Comparison of ENCODE assay signal across 15 cellular contexts in genomic region chr6:33591633-33592032, GRCh38. TPM values are rescaled to one million over a fixed set of nuclear protein-coding genes. Genes with fewer than 3 reads are reported as not detected.
DNase-seq lines count a peak whose midpoint lies in the region; ATAC-seq and TF ChIP-seq lines count a peak whose summit lies in the region.
"Had no signal": no experiment of that assay in that cellular context is flagged by ENCODE, and none has a peak within 500 bp of the region (broad histone marks: within the 10 kb centered on the region; RNA-seq: fewer than 3 reads in every experiment).

No MANE protein-coding gene starts in this region.

- H3K9me3 Mint-ChIP-seq in effector memory CD8-positive, alpha-beta T cell = no peaks in the 10 kb centered on the region
- H3K9me3 Mint-ChIP-seq in progenitor cell of endocrine pancreas (ENCODE audit: low read depth) = no peaks in the 10 kb centered on the region
- no peaks in the 10 kb centered on the region for H3K9me3 Mint-ChIP-seq in chondrocyte (ENCODE audit: low read depth)
- H3K9me3 Mint-ChIP-seq in osteocyte (ENCODE audit: unreplicated experiment) = no peaks in the 10 kb centered on the region
- H3K9me3 Mint-ChIP-seq: activated CD8-positive, alpha-beta T cell treated with anti-CD3 and anti-CD28 coated beads for 36 hours; immature natural killer cell had no signal

- H3K4me2 ChIP-seq in BLaER1 (peak overlapping the region; percentile 89), Karpas-422 (ENCODE audit: low read depth, low read length, poor library complexity, severe bottlenecking) (no peak overlapping the region)
- H3K4me2 ChIP-seq: smooth muscle cell had no signal

- H3K4me3 ChIP-seq in BLaER1 = no peak overlapping the region
- no peak overlapping the region for H3K4me3 ChIP-seq in Karpas-422 (ENCODE audit: low read length)
- H3K4me3 ChIP-seq: ovary, smooth muscle cell had no signal

- no peaks in the 10 kb centered on the region for H3K9me3 ChIP-seq in BLaER1
- H3K9me3 ChIP-seq in Karpas-422 (ENCODE audit: low read length) = no peaks in the 10 kb centered on the region
- H3K9me3 ChIP-seq: ovary had no signal

- H4K20me1 ChIP-seq in BLaER1 = no peaks in the 10 kb centered on the region
- H4K20me1 ChIP-seq in Karpas-422 (ENCODE audit: insufficient read depth, low read depth, low read length) = no peaks in the 10 kb centered on the region

- no peak overlapping the region for H2AFZ ChIP-seq in Karpas-422 (ENCODE audit: low read length)

- peaks cover 3% of the 10 kb centered on the region for H3K36me3 Mint-ChIP-seq in effector memory CD8-positive, alpha-beta T cell (ENCODE audit: insufficient read depth)
- no peaks in the 10 kb centered on the region for H3K36me3 Mint-ChIP-seq in progenitor cell of endocrine pancreas (ENCODE audit: insufficient read depth)
- H3K36me3 Mint-ChIP-seq in chondrocyte (ENCODE audit: low read depth) = no peaks in the 10 kb centered on the region
- no peaks in the 10 kb centered on the region for H3K36me3 Mint-ChIP-seq in osteocyte (ENCODE audit: unreplicated experiment)

- peak overlapping the region; percentile 38; the same call in 1 of the 2 replicates for H3K27ac ChIP-seq in BLaER1
- no peak overlapping the region for H3K27ac ChIP-seq in Karpas-422 (ENCODE audit: low read length)

- TF ChIP-seq CTCF in progenitor cell of endocrine pancreas (IDR thresholded peaks at IDR 0.05; ENCODE audit: unreplicated experiment) = no peak
- TF ChIP-seq CTCF in chondrocyte (IDR thresholded peaks at IDR 0.05) = no peak
- TF ChIP-seq CTCF in osteocyte (IDR thresholded peaks at IDR 0.05) = no peak

- H3K4me1 ChIP-seq in BLaER1 (peaks cover 82% of the 10 kb centered on the region), Karpas-422 (ENCODE audit: low read length) (peaks cover 16% of the 10 kb centered on the region)

- peak overlapping the region; percentile 63 to 87 for H3K27ac Mint-ChIP-seq in effector memory CD8-positive, alpha-beta T cell
- H3K27ac Mint-ChIP-seq in progenitor cell of endocrine pancreas (peak overlapping the region; percentile 97), chondrocyte (ENCODE audit: unreplicated experiment) (no peak overlapping the region), osteocyte (ENCODE audit: unreplicated experiment) (no peak overlapping the region)

- peaks cover 17 to 22% of the 10 kb centered on the region in 2 donors for H3K4me1 Mint-ChIP-seq in effector memory CD8-positive, alpha-beta T cell (ENCODE audit: low read depth in 2 of 2)
- H3K4me1 Mint-ChIP-seq in progenitor cell of endocrine pancreas (ENCODE audit: low read depth) (peaks cover 27% of the 10 kb centered on the region), chondrocyte (ENCODE audit: low read depth) (peaks cover 12% of the 10 kb centered on the region), osteocyte (ENCODE audit: unreplicated experiment) (peaks cover 19% of the 10 kb centered on the region)

- ATAC-seq in effector memory CD8-positive, alpha-beta T cell (replicated peaks) = no peak
- ATAC-seq: activated CD8-positive, alpha-beta T cell treated with anti-CD3 and anti-CD28 coated beads for 36 hours had no signal

- TF ChIP-seq POLR2A in erythroblast (IDR thresholded peaks at IDR 0.05; ENCODE audit: low read length) = no peak

- H3K9me2 ChIP-seq in Karpas-422 (replicated peaks; ENCODE audit: insufficient read depth, low read length) = no peaks in the 10 kb centered on the region

- peak; percentile 40 for DNase-seq in Karpas-422
- DNase-seq in effector memory CD8-positive, alpha-beta T cell = no peak
- DNase-seq in progenitor cell of endocrine pancreas (ENCODE audit: low spot score, unreplicated experiment) = no peak
- no peak for DNase-seq in DMS 273 (lab: John Stamatoyannopoulos, UW; ENCODE audit: unreplicated experiment)
- no peak for DNase-seq in erythroblast (lab: John Stamatoyannopoulos, UW)
- no peak for DNase-seq in chondrocyte (ENCODE audit: low spot score)
- no peak for DNase-seq in osteocyte (ENCODE audit: extremely low spot score, unreplicated experiment)
- DNase-seq: activated CD8-positive, alpha-beta T cell treated with anti-CD3 and anti-CD28 coated beads for 36 hours; amniotic stem cell; immature natural killer cell; NCI-H1694; stimulated activated naive CD4-positive, alpha-beta T cell had no signal

- H3K79me2 ChIP-seq in Karpas-422 (ENCODE audit: low read length) = no peaks in the 10 kb centered on the region

- H3K27me3 ChIP-seq in BLaER1 = no peaks in the 10 kb centered on the region
- H3K27me3 ChIP-seq in Karpas-422 (ENCODE audit: low read length) = no peaks in the 10 kb centered on the region
- H3K27me3 ChIP-seq: ovary had no signal

- H3K4me3 Mint-ChIP-seq in effector memory CD8-positive, alpha-beta T cell = peak overlapping the region; percentile 65 to 83
- no peak overlapping the region for H3K4me3 Mint-ChIP-seq in progenitor cell of endocrine pancreas (ENCODE audit: low read depth)
- H3K4me3 Mint-ChIP-seq in chondrocyte (ENCODE audit: unreplicated experiment) = no peak overlapping the region
- no peak overlapping the region for H3K4me3 Mint-ChIP-seq in osteocyte (ENCODE audit: unreplicated experiment)

- no peaks in the 10 kb centered on the region for H3K36me3 ChIP-seq in BLaER1
- H3K36me3 ChIP-seq in Karpas-422 (ENCODE audit: insufficient read depth, low read length) = no peaks in the 10 kb centered on the region
- H3K36me3 ChIP-seq: ovary had no signal

- H3K27me3 Mint-ChIP-seq in effector memory CD8-positive, alpha-beta T cell = no peaks in the 10 kb centered on the region
- peaks cover 3% of the 10 kb centered on the region for H3K27me3 Mint-ChIP-seq in progenitor cell of endocrine pancreas
- H3K27me3 Mint-ChIP-seq in chondrocyte (ENCODE audit: low read depth) = no peaks in the 10 kb centered on the region
- H3K27me3 Mint-ChIP-seq in osteocyte (ENCODE audit: unreplicated experiment) = no peaks in the 10 kb centered on the region
- H3K27me3 Mint-ChIP-seq: activated CD8-positive, alpha-beta T cell treated with anti-CD3 and anti-CD28 coated beads for 36 hours had no signal

- no peak overlapping the region for H3K9ac ChIP-seq in BLaER1
- no peak overlapping the region for H3K9ac ChIP-seq in Karpas-422 (ENCODE audit: low read length)

RNA-seq across cellular contexts. Expression of gene BAK1, which starts 11.6 kb away (rescaled TPM):
- 9.9 and 18.7 TPM in 2 replicates for total RNA-seq in Karpas-422 (2014; rRNA removed; shearing (Covaris generic); ENCODE audit: low replicate concordance)
- total RNA-seq in progenitor cell of endocrine pancreas (21.0 and 22.4 TPM in 2 replicates), chondrocyte (21.9 to 26.9 TPM (median 26.0 TPM) in 3 replicates), osteocyte (20.5 and 22.6 TPM in 2 replicates)

RNA-seq across cellular contexts. Expression of gene ITPR3, which starts 29.5 kb away (rescaled TPM):
- 3.9 and 6.1 TPM in 2 replicates for total RNA-seq in Karpas-422 (2014; rRNA removed; shearing (Covaris generic); ENCODE audit: low replicate concordance)
- total RNA-seq in progenitor cell of endocrine pancreas = 28.3 and 30.4 TPM in 2 replicates
- 10.0 to 24.8 TPM (median 11.0 TPM) in 3 replicates for total RNA-seq in chondrocyte
- 21.6 and 22.8 TPM in 2 replicates for total RNA-seq in osteocyte

Comparison
In these comparisons a context has a peak if more than half of its experiments do, and no peak if none do; other contexts are left out.
1. H3K27ac Mint-ChIP-seq: peak in effector memory CD8-positive, alpha-beta T cell (2 of 2) and progenitor cell of endocrine pancreas (single experiment); none in chondrocyte (single experiment) and osteocyte (single experiment).
2. H3K4me3 Mint-ChIP-seq: peak in effector memory CD8-positive, alpha-beta T cell (2 of 2); none in progenitor cell of endocrine pancreas (single experiment), chondrocyte (single experiment) and osteocyte (single experiment).